ENCODE assay signal across 1 cellular context in genomic region chr15:80107204-80107603, GRCh38.
TF ChIP-seq lines count a peak whose summit lies in the region.

No MANE protein-coding gene starts in this region.

TF ChIP-seq in HepG2, 621 proteins besides CTCF, POLR2A, EP300 and RAD21:
- TF ChIP-seq MEIS2 (CRISPR knock-in tag; IDR thresholded peaks at IDR 0.05) (no peak), CREB1 (IDR thresholded peaks at IDR 0.05) (peak; percentile 31; the same call in 1 of the 2 replicates), CREB1 (CRISPR knock-in tag; IDR thresholded peaks at IDR 0.05) (no peak), ATF7 (IDR thresholded peaks at IDR 0.05) (peak; percentile 78), ATF7 (CRISPR knock-in tag; IDR thresholded peaks at IDR 0.05) (no peak), CHCHD3 (CRISPR knock-in tag; IDR thresholded peaks at IDR 0.05) (no peak), IRF2 (CRISPR knock-in tag; IDR thresholded peaks at IDR 0.05) (no peak), LBX2 (CRISPR knock-in tag; IDR thresholded peaks at IDR 0.05; ENCODE audit: borderline replicate concordance) (no peak)
- TF ChIP-seq, protein P1, sequence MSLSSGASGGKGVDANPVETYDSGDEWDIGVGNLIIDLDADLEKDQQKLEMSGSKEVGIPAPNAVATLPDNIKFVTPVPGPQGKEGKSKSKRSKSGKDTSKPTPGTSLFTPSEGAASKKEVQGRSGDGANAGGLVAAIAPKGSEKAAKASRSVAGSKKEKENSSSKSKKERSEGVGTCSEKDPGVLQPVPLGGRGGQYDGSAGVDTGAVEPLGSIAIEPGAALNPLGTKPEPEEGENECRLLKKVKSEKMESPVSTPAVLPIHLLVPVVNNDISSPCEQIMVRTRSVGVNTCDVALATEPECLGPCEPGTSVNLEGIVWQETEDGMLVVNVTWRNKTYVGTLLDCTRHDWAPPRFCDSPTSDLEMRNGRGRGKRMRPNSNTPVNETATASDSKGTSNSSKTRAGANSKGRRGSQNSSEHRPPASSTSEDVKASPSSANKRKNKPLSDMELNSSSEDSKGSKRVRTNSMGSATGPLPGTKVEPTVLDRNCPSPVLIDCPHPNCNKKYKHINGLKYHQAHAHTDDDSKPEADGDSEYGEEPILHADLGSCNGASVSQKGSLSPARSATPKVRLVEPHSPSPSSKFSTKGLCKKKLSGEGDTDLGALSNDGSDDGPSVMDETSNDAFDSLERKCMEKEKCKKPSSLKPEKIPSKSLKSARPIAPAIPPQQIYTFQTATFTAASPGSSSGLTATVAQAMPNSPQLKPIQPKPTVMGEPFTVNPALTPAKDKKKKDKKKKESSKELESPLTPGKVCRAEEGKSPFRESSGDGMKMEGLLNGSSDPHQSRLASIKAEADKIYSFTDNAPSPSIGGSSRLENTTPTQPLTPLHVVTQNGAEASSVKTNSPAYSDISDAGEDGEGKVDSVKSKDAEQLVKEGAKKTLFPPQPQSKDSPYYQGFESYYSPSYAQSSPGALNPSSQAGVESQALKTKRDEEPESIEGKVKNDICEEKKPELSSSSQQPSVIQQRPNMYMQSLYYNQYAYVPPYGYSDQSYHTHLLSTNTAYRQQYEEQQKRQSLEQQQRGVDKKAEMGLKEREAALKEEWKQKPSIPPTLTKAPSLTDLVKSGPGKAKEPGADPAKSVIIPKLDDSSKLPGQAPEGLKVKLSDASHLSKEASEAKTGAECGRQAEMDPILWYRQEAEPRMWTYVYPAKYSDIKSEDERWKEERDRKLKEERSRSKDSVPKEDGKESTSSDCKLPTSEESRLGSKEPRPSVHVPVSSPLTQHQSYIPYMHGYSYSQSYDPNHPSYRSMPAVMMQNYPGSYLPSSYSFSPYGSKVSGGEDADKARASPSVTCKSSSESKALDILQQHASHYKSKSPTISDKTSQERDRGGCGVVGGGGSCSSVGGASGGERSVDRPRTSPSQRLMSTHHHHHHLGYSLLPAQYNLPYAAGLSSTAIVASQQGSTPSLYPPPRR (CRISPR knock-in tag; IDR thresholded peaks at IDR 0.05; ENCODE audit: borderline replicate concordance) = no peak
